In genomic region chr16:31458073-31458834, GRCh38 we compare ENCODE assay signal across 1 cellular context.
TF ChIP-seq lines count a peak whose summit lies in the region.

No MANE protein-coding gene starts in this region.

TF ChIP-seq in WTC11, 78 proteins besides CTCF, POLR2A, EP300 and RAD21 (continued from another document):
- TF ChIP-seq ELF4 (CRISPR knock-in tag; IDR thresholded peaks at IDR 0.05; ENCODE audit: low read depth) (no peak), ATF6 (CRISPR knock-in tag; IDR thresholded peaks at IDR 0.05) (no peak), TCF7 (CRISPR knock-in tag; IDR thresholded peaks at IDR 0.05; ENCODE audit: low read depth) (no peak), GTF2I (CRISPR knock-in tag; conservative IDR thresholded peaks at IDR 0.05) (no peak), HMGA2 (CRISPR knock-in tag; IDR thresholded peaks at IDR 0.05) (no peak), GRHL2 (CRISPR knock-in tag; IDR thresholded peaks at IDR 0.05; ENCODE audit: insufficient replicate concordance, severe bottlenecking) (no peak), ZNF121 (CRISPR knock-in tag; IDR thresholded peaks at IDR 0.05) (no peak), CBFB (CRISPR knock-in tag; IDR thresholded peaks at IDR 0.05; ENCODE audit: low read depth) (no peak), ETV6 (CRISPR knock-in tag; IDR thresholded peaks at IDR 0.05) (no peak)
- TF ChIP-seq, protein P1, sequence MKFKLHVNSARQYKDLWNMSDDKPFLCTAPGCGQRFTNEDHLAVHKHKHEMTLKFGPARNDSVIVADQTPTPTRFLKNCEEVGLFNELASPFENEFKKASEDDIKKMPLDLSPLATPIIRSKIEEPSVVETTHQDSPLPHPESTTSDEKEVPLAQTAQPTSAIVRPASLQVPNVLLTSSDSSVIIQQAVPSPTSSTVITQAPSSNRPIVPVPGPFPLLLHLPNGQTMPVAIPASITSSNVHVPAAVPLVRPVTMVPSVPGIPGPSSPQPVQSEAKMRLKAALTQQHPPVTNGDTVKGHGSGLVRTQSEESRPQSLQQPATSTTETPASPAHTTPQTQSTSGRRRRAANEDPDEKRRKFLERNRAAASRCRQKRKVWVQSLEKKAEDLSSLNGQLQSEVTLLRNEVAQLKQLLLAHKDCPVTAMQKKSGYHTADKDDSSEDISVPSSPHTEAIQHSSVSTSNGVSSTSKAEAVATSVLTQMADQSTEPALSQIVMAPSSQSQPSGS (CRISPR knock-in tag; IDR thresholded peaks at IDR 0.05; ENCODE audit: borderline replicate concordance, low read depth), result no peak
- TF ChIP-seq, protein P2, sequence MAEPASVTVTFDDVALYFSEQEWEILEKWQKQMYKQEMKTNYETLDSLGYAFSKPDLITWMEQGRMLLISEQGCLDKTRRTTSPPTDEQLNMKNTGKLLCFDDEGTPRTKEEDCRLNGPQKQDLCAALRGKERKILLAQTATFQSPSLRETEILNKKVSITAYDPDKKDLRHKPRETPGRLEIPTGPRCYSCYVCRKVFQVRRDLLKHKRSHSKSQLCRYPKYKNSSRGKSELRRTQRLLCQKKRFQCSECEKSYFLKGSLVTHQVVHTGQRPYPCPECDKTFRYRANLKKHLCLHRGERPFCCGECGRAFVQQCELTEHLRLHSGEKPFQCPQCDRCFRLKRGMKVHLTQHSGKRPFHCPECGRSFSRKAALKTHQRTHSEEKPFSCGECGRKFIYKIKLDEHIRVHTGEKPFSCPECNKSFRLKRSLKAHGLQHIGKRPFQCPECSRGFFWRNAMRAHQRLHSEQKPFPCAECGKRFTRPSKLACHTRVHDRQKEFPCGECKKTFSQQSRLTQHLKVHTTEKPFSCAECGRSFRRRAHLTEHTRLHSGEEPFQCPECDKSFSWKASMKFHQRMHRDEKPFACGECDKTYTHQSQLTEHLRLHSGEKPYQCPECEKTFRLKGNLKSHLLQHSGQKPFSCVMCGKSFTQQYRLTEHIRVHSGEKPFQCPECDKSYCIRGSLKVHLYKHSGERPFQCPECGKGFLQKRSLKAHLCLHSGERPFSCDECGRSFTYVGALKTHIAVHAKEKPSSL (CRISPR knock-in tag; conservative IDR thresholded peaks at IDR 0.05), result no peak
- TF ChIP-seq, protein P3, sequence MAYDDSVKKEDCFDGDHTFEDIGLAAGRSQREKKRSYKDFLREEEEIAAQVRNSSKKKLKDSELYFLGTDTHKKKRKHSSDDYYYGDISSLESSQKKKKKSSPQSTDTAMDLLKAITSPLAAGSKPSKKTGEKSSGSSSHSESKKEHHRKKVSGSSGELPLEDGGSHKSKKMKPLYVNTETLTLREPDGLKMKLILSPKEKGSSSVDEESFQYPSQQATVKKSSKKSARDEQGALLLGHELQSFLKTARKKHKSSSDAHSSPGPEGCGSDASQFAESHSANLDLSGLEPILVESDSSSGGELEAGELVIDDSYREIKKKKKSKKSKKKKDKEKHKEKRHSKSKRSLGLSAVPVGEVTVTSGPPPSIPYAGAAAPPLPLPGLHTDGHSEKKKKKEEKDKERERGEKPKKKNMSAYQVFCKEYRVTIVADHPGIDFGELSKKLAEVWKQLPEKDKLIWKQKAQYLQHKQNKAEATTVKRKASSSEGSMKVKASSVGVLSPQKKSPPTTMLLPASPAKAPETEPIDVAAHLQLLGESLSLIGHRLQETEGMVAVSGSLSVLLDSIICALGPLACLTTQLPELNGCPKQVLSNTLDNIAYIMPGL (CRISPR knock-in tag; IDR thresholded peaks at IDR 0.05), result no peak; the same call in 1 of the 2 replicates
- TF ChIP-seq, protein P4, sequence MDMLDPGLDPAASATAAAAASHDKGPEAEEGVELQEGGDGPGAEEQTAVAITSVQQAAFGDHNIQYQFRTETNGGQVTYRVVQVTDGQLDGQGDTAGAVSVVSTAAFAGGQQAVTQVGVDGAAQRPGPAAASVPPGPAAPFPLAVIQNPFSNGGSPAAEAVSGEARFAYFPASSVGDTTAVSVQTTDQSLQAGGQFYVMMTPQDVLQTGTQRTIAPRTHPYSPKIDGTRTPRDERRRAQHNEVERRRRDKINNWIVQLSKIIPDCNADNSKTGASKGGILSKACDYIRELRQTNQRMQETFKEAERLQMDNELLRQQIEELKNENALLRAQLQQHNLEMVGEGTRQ (CRISPR knock-in tag; IDR thresholded peaks at IDR 0.05), result no peak
